ENCODE assay signal across 20 cellular contexts in the genomic region with DNA sequence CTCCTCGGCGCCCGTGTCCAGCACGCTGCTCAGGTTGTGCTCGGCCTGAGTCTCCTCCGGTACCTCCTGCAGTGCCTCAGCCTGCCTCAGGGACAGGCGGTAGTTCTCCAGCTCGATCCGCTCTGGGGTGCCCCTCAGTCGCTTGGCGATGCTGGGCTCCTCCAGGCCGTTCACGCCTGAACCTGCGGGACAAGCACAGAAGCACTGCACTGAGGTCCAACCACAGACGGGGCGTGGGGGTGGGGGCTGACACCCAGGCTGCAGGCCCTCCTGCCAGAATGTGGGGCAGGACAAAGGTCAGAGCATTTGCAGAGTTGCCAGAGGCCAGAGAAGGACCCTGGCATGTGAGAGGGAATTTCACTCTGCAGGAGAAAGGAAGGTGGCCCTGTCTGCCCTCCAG.
A peak's percentile ranks its signal among the peaks of the same experiment; 100 is the strongest.
DNase-seq lines count a peak whose midpoint lies in the region; ATAC-seq, FAIRE-seq and TF ChIP-seq lines count a peak whose summit lies in the region.
"Had no signal": no experiment of that assay in that cellular context is flagged by ENCODE, and none has a peak within 500 bp of the region (broad histone marks: within the 10 kb centered on the region; RNA-seq: fewer than 3 reads in every experiment).

No MANE protein-coding gene starts in this region.

- H3K27ac ChIP-seq in Peyer's patch = peak overlapping the region; percentile 49 to 60 (median 52)
- no peak overlapping the region for H3K27ac ChIP-seq in HepG2 (ENCODE audit: extremely low read length, insufficient read depth, low read length)
- H3K27ac ChIP-seq in body of pancreas = no peak overlapping the region
- H3K27ac ChIP-seq: brain microvascular endothelial cell, coronary artery, SJSA1, VCaP had no signal

- no peaks in the 10 kb centered on the region for H3K27me3 Mint-ChIP-seq in activated naive CD8-positive, alpha-beta T cell treated with anti-CD3 and anti-CD28 coated beads, Interleukin-2, amount 50 U/mL, for 24 hours
- no peaks in the 10 kb centered on the region for H3K27me3 Mint-ChIP-seq in activated naive CD8-positive, alpha-beta T cell treated with anti-CD3 and anti-CD28 coated beads for 36 hours
- no peaks in the 10 kb centered on the region for H3K27me3 Mint-ChIP-seq in stimulated activated naive B cell treated with anti-CD40 and anti-IgM and Interleukin-4, amounts not matched to agents 10 μg/mL and 1 μg/mL and 100 μg/mL, for 72 hours
- H3K27me3 Mint-ChIP-seq: activated CD4-positive, alpha-beta T cell treated with anti-CD3 and anti-CD28 coated beads, Interleukin-2, amount 10 ng/mL, durations not matched to agents 7 days and 5 days; IgD-negative memory B cell had no signal

- TF ChIP-seq CTCF in Peyer's patch (IDR thresholded peaks at IDR 0.05) (no peak), HepG2 (CRISPR knock-in tag; IDR thresholded peaks at IDR 0.05) (no peak), body of pancreas (IDR thresholded peaks at IDR 0.05) (no peak)

- H3K36me3 ChIP-seq in Peyer's patch = peaks cover 0 to 33% (median 0%) of the 10 kb centered on the region in 3 donors
- peaks cover 11 to 28% of the 10 kb centered on the region in 2 experiments; a peak in 4 of 5 replicates for H3K36me3 ChIP-seq in HepG2 (replicated peaks in 1 of 2; ENCODE audit: control insufficient read depth in 1 of 2, insufficient read depth in 2 of 2, low read length in 2 of 2)
- H3K36me3 ChIP-seq in body of pancreas (replicated peaks in 1 of 2; ENCODE audit: insufficient read depth in 1 of 2, low read depth in 2 of 2) = peaks cover 0 to 26% of the 10 kb centered on the region in 2 donors
- H3K36me3 ChIP-seq: brain microvascular endothelial cell had no signal

- H2AFZ ChIP-seq in HepG2 (ENCODE audit: low read length) = no peak overlapping the region

- TF ChIP-seq POLR2A in Peyer's patch (IDR thresholded peaks at IDR 0.05) (no peak), HepG2 (IDR thresholded peaks at IDR 0.05; ENCODE audit: insufficient read depth in 1 of 2, low read depth in 2 of 2, low read length in 2 of 2) (no peak), body of pancreas (IDR thresholded peaks at IDR 0.05) (no peak)

- CTCF ChIA-PET in HepG2 (lab: Yijun Ruan, JAX; ENCODE audit: low intra/inter-chr PET ratio, low total read pairs) = no interaction called here

- no TSS peak for BruUV-seq in HepG2 (replicated peaks; lab: Mats Ljungman, UMichigan)

- in situ Hi-C loops in HepG2 (cut with HindIII; ENCODE audit: extremely low pct_ligation_motif_present, low pct_unique_long_range_greater_than_20kb) = no loop called here

- 67% methylated on average over 7 of the region's 16 CpGs for WGBS in HepG2 (ENCODE audit: low lambda C conversion rate)
- 96% methylated on average over 14 of the region's 16 CpGs; no CpG with 5 or more reads in 1 of the 2 donors for WGBS in body of pancreas, 2 donors

- H3K36me3 Mint-ChIP-seq in activated naive CD8-positive, alpha-beta T cell treated with anti-CD3 and anti-CD28 coated beads, Interleukin-2, amount 50 U/mL, for 24 hours (ENCODE audit: low read depth) = no peaks in the 10 kb centered on the region
- H3K36me3 Mint-ChIP-seq in activated naive CD8-positive, alpha-beta T cell treated with anti-CD3 and anti-CD28 coated beads for 36 hours = peaks cover 15% of the 10 kb centered on the region
- peaks cover 35 to 66% of the 10 kb centered on the region in 2 donors for H3K36me3 Mint-ChIP-seq in stimulated activated naive B cell treated with anti-CD40 and anti-IgM and Interleukin-4, amounts not matched to agents 10 μg/mL and 1 μg/mL and 100 μg/mL, for 72 hours

- H3K4me1 ChIP-seq in Peyer's patch = peaks cover 0 to 12% (median 0%) of the 10 kb centered on the region in 4 donors
- H3K4me1 ChIP-seq in HepG2 (ENCODE audit: insufficient read depth, low read length) = peaks cover 20% of the 10 kb centered on the region
- H3K4me1 ChIP-seq in body of pancreas = no peaks in the 10 kb centered on the region
- H3K4me1 ChIP-seq: SJSA1 had no signal

- H4K20me1 ChIP-seq in HepG2 (ENCODE audit: insufficient read depth, low read length) = no peaks in the 10 kb centered on the region

- H3K9me3 ChIP-seq in Peyer's patch (no peaks in the 10 kb centered on the region), HepG2 (ENCODE audit: low read length) (no peaks in the 10 kb centered on the region), body of pancreas (no peaks in the 10 kb centered on the region)
- H3K9me3 ChIP-seq: SJSA1 had no signal

- no peak for TF ChIP-seq RAD21 in HepG2 (CRISPR knock-in tag; IDR thresholded peaks at IDR 0.05)

- H3K27me3 ChIP-seq in Peyer's patch = no peaks in the 10 kb centered on the region
- no peaks in the 10 kb centered on the region for H3K27me3 ChIP-seq in HepG2 (ENCODE audit: control insufficient read depth in 1 of 2, insufficient read depth in 2 of 2, low read length in 2 of 2)
- no peaks in the 10 kb centered on the region for H3K27me3 ChIP-seq in body of pancreas
- H3K27me3 ChIP-seq: brain microvascular endothelial cell, SJSA1 had no signal

- no peaks in the 10 kb centered on the region for H3K79me2 ChIP-seq in HepG2 (ENCODE audit: insufficient read depth, low read length)

- H3K4me3 Mint-ChIP-seq in activated naive CD8-positive, alpha-beta T cell treated with anti-CD3 and anti-CD28 coated beads, Interleukin-2, amount 50 U/mL, for 24 hours = no peak overlapping the region
- H3K4me3 Mint-ChIP-seq in activated naive CD8-positive, alpha-beta T cell treated with anti-CD3 and anti-CD28 coated beads for 36 hours = no peak overlapping the region
- no peak overlapping the region for H3K4me3 Mint-ChIP-seq in stimulated activated naive B cell treated with anti-CD40 and anti-IgM and Interleukin-4, amounts not matched to agents 10 μg/mL and 1 μg/mL and 100 μg/mL, for 72 hours
- H3K4me3 Mint-ChIP-seq: activated CD4-positive, alpha-beta T cell treated with anti-CD3 and anti-CD28 coated beads, Interleukin-2, amount 10 ng/mL, durations not matched to agents 7 days and 5 days; T-helper 1 cell treated with Interleukin-12 subunit alpha and Interleukin-12 subunit beta and Interleukin-4 antibody, amounts not matched to agents 30 μg/mL and 1 μg/mL, for 36 hours had no signal

- H3K4me1 Mint-ChIP-seq in activated naive CD8-positive, alpha-beta T cell treated with anti-CD3 and anti-CD28 coated beads, Interleukin-2, amount 50 U/mL, for 24 hours = peaks cover 11% of the 10 kb centered on the region
- peaks cover 1% of the 10 kb centered on the region for H3K4me1 Mint-ChIP-seq in activated naive CD8-positive, alpha-beta T cell treated with anti-CD3 and anti-CD28 coated beads for 36 hours
- peaks cover 0 to 2% of the 10 kb centered on the region in 2 donors for H3K4me1 Mint-ChIP-seq in stimulated activated naive B cell treated with anti-CD40 and anti-IgM and Interleukin-4, amounts not matched to agents 10 μg/mL and 1 μg/mL and 100 μg/mL, for 72 hours

- no peak for DNase-seq in activated naive CD8-positive, alpha-beta T cell treated with anti-CD3 and anti-CD28 coated beads, Interleukin-2, amount 50 U/mL, for 24 hours
- DNase-seq in activated naive CD8-positive, alpha-beta T cell treated with anti-CD3 and anti-CD28 coated beads for 36 hours = no peak
- no peak for DNase-seq in Peyer's patch
- peak; percentile 27 for DNase-seq in HepG2 (ENCODE audit: low spot score)
- DNase-seq in stimulated activated naive B cell treated with anti-CD40 and anti-IgM and Interleukin-4, amounts not matched to agents 10 μg/mL and 1 μg/mL and 100 μg/mL, for 72 hours = no peak
- DNase-seq in body of pancreas = no peak
- DNase-seq in C1 segment of cervical spinal cord (lab: John Stamatoyannopoulos, UW) = no peak
- DNase-seq: brain microvascular endothelial cell, NCI-H1694 treated with DMSO at 0.1 percent for 48 hours, NCI-H226 had no signal

- no peak overlapping the region for H3K27ac Mint-ChIP-seq in activated naive CD8-positive, alpha-beta T cell treated with anti-CD3 and anti-CD28 coated beads, Interleukin-2, amount 50 U/mL, for 24 hours
- H3K27ac Mint-ChIP-seq in activated naive CD8-positive, alpha-beta T cell treated with anti-CD3 and anti-CD28 coated beads for 36 hours = no peak overlapping the region
- H3K27ac Mint-ChIP-seq in stimulated activated naive B cell treated with anti-CD40 and anti-IgM and Interleukin-4, amounts not matched to agents 10 μg/mL and 1 μg/mL and 100 μg/mL, for 72 hours = peak overlapping the region; percentile 75
- H3K27ac Mint-ChIP-seq: activated T-helper 2 cell treated with anti-CD3 and anti-CD28 coated beads, Interferon-gamma antibody, Interleukin-2, Interleukin-4, amounts not matched to agents 10 μg/mL and 5 μg/mL and 100 μg/mL, durations not matched to agents 14 hours and 24 hours and 36 hours; T-helper 1 cell treated with Interleukin-12 subunit alpha and Interleukin-12 subunit beta and Interleukin-4 antibody, amounts not matched to agents 30 μg/mL and 1 μg/mL, for 36 hours had no signal

- intact Hi-C loops in HepG2 (cut with micrococcal nuclease; ENCODE audit: unreplicated experiment) = no loop called here
- intact Hi-C loops in body of pancreas (cut with DNase I) = no loop called here

- FAIRE-seq in HepG2 (lab: Jason Lieb, UNC) = no peak
- FAIRE-seq: D721Med had no signal

- H3K9me3 Mint-ChIP-seq in activated naive CD8-positive, alpha-beta T cell treated with anti-CD3 and anti-CD28 coated beads, Interleukin-2, amount 50 U/mL, for 24 hours = no peaks in the 10 kb centered on the region
- H3K9me3 Mint-ChIP-seq in activated naive CD8-positive, alpha-beta T cell treated with anti-CD3 and anti-CD28 coated beads for 36 hours = no peaks in the 10 kb centered on the region
- H3K9me3 Mint-ChIP-seq in stimulated activated naive B cell treated with anti-CD40 and anti-IgM and Interleukin-4, amounts not matched to agents 10 μg/mL and 1 μg/mL and 100 μg/mL, for 72 hours = no peaks in the 10 kb centered on the region
- H3K9me3 Mint-ChIP-seq: activated CD4-positive, alpha-beta T cell treated with anti-CD3 and anti-CD28 coated beads, Interleukin-2, amount 10 ng/mL, durations not matched to agents 7 days and 5 days; activated T-helper 2 cell treated with anti-CD3 and anti-CD28 coated beads, Interferon-gamma antibody, Interleukin-2, Interleukin-4, amounts not matched to agents 10 μg/mL and 5 μg/mL and 100 μg/mL, durations not matched to agents 14 hours and 24 hours and 36 hours; IgD-negative memory B cell; T-helper 1 cell treated with Interleukin-12 subunit alpha and Interleukin-12 subunit beta and Interleukin-4 antibody, amounts not matched to agents 30 μg/mL and 1 μg/mL, for 36 hours had no signal

- H3K4me3 ChIP-seq in Peyer's patch = peak overlapping the region in 2 of 4 donors; percentile 9 to 40
- peak overlapping the region in 1 of 3 experiments; percentile 12; a peak in 1 of 6 replicates for H3K4me3 ChIP-seq in HepG2 (replicated peaks in 1 of 3; ENCODE audit: insufficient read depth in 1 of 3, low read depth in 2 of 3, low read length in 3 of 3)
- no peak overlapping the region for H3K4me3 ChIP-seq in body of pancreas
- H3K4me3 ChIP-seq: coronary artery, lung, SJSA1 had no signal

- H3K9ac ChIP-seq in HepG2 (ENCODE audit: insufficient read depth, low read depth, low read length) = no peak overlapping the region

- POLR2A ChIA-PET in HepG2 (lab: Yijun Ruan, JAX) = no interaction called here

- ATAC-seq in activated naive CD8-positive, alpha-beta T cell treated with anti-CD3 and anti-CD28 coated beads, Interleukin-2, amount 50 U/mL, for 24 hours = peak; percentile 7
- ATAC-seq in HepG2 (peak; percentile 78), HG02938 (IDR thresholded peaks at IDR 0.05; ENCODE audit: unreplicated experiment) (no peak), body of pancreas (no peak)
- ATAC-seq in stimulated activated naive B cell treated with anti-CD40 and anti-IgM and Interleukin-4, amounts not matched to agents 10 μg/mL and 1 μg/mL and 100 μg/mL, for 72 hours (replicated peaks) = no peak

- no peak overlapping the region for H3K4me2 ChIP-seq in HepG2 (ENCODE audit: low read depth, low read length)

- no peak for TF ChIP-seq EP300 in HepG2 (IDR thresholded peaks at IDR 0.05; ENCODE audit: low read depth in 2 of 2, low read length in 2 of 2)
- no peak for TF ChIP-seq EP300 in HepG2 (CRISPR knock-in tag; IDR thresholded peaks at IDR 0.05; ENCODE audit: borderline replicate concordance)

Comparison
In these comparisons a context has a peak if more than half of its experiments do, and no peak if none do; other contexts are left out.
1. ATAC-seq: peak in activated naive CD8-positive, alpha-beta T cell treated with anti-CD3 and anti-CD28 coated beads, Interleukin-2, amount 50 U/mL, for 24 hours (single experiment) and HepG2 (single experiment); none in stimulated activated naive B cell treated with anti-CD40 and anti-IgM and Interleukin-4, amounts not matched to agents 10 μg/mL and 1 μg/mL and 100 μg/mL, for 72 hours (0 of 2), HG02938 (single experiment) and body of pancreas (single experiment).
2. H3K27ac ChIP-seq: peak in Peyer's patch (4 of 4); none in HepG2 (single experiment) and body of pancreas (0 of 4).